10 cellular contexts compared by ENCODE assay signal in the genomic region with DNA sequence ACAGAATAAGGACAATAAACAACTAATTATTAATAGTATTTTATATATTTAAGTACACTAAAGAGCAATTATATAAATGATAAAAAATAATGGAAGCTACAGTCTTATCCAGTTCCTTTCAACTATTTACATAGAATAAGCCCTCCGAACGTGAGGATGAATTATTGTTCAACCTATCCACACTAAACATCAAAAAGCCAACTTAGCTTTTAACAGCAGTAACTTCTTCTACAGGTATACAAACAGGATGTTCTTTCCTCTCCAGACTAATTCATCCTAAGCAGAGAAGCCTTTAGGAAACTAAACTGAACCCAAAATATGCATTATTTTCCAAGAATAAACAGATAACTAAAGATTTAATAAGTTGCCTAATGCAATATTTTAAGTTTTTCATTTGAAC. TPM values are rescaled to one million over a fixed set of nuclear protein-coding genes. Genes with fewer than 3 reads are reported as not detected.
DNase-seq lines count a peak whose midpoint lies in the region; ATAC-seq and TF ChIP-seq lines count a peak whose summit lies in the region.
"Had no signal": no experiment of that assay in that cellular context is flagged by ENCODE, and none has a peak within 500 bp of the region (broad histone marks: within the 10 kb centered on the region; RNA-seq: fewer than 3 reads in every experiment).

No MANE protein-coding gene starts in this region.

- H4K20me1 ChIP-seq in PC-3 (ENCODE audit: low read length): no peaks in the 10 kb centered on the region

- CTCF ChIA-PET in CD8-positive, alpha-beta memory T cell (lab: Charles Lee): interaction anchor here (1.1 to 2.8 kb wide), 9 partner anchors 13 to 102 kb away, joined by 3 to 16 read pairs (median 6); partner anchors contain the start of gene ARMC12
- CTCF ChIA-PET in PC-3 (lab: Charles Lee): no interaction called here

- WGBS in endodermal cell (ENCODE audit: insufficient coverage in 1 of 2, insufficient read length in 1 of 2), 2 experiments: 79 to 85% methylated on average over 2 of the region's 2 CpGs
- 19 to 76% (median 25%) methylated on average over 2 of the region's 2 CpGs for WGBS in psoas muscle, 3 donors

- no peak for ATAC-seq in PC-3
- no peak for ATAC-seq in psoas muscle
- no peak for ATAC-seq in HG02840 (IDR thresholded peaks at IDR 0.05; ENCODE audit: low FRiP score, unreplicated experiment)
- no peak for ATAC-seq in HG03159 (IDR thresholded peaks at IDR 0.05; ENCODE audit: unreplicated experiment)
- ATAC-seq in GM21786 (IDR thresholded peaks at IDR 0.05; ENCODE audit: unreplicated experiment): no peak

- H3K4me1 ChIP-seq in CD8-positive, alpha-beta memory T cell (ENCODE audit: insufficient read depth, low read length): peaks cover 18% of the 10 kb centered on the region
- H3K4me1 ChIP-seq in PC-3 (ENCODE audit: insufficient read depth, low read length) (peaks cover 7% of the 10 kb centered on the region; the same call in 1 of the 2 replicates), endodermal cell (ENCODE audit: control insufficient read depth, insufficient read depth, low read length) (peaks cover 4% of the 10 kb centered on the region), psoas muscle (peaks cover 47% of the 10 kb centered on the region)

- no TSS peak for BruUV-seq in PC-3 (replicated peaks; lab: Mats Ljungman, UMichigan)

- H2AFZ ChIP-seq in PC-3 (ENCODE audit: low read length): no peak overlapping the region

- peaks cover 0 to 19% (median 0%) of the 10 kb centered on the region in 3 donors for H3K36me3 Mint-ChIP-seq in CD8-positive, alpha-beta memory T cell
- no peaks in the 10 kb centered on the region for H3K36me3 Mint-ChIP-seq in endodermal cell (ENCODE audit: low read depth)

- H3K27ac Mint-ChIP-seq in CD8-positive, alpha-beta memory T cell: peak overlapping the region in 3 of 8 donors; percentile 61 to 81 (median 64)
- no peak overlapping the region for H3K27ac Mint-ChIP-seq in endodermal cell

- H3K9me3 ChIP-seq in CD8-positive, alpha-beta memory T cell (ENCODE audit: low read length): no peaks in the 10 kb centered on the region
- H3K9me3 ChIP-seq in PC-3 (ENCODE audit: low read length) (no peaks in the 10 kb centered on the region), endodermal cell (ENCODE audit: control insufficient read depth, low read length) (no peaks in the 10 kb centered on the region), psoas muscle (no peaks in the 10 kb centered on the region)

- H3K79me2 ChIP-seq in PC-3 (ENCODE audit: low read length): peaks cover 43% of the 10 kb centered on the region

- peak overlapping the region; percentile 92 to 100 (median 97) for H3K4me3 Mint-ChIP-seq in CD8-positive, alpha-beta memory T cell
- peak overlapping the region; percentile 68 for H3K4me3 Mint-ChIP-seq in endodermal cell

- H3K9me3 Mint-ChIP-seq in CD8-positive, alpha-beta memory T cell: no peaks in the 10 kb centered on the region
- no peaks in the 10 kb centered on the region for H3K9me3 Mint-ChIP-seq in endodermal cell

- H3K36me3 ChIP-seq in CD8-positive, alpha-beta memory T cell (ENCODE audit: insufficient read depth, low read length): no peaks in the 10 kb centered on the region
- H3K36me3 ChIP-seq in PC-3 (ENCODE audit: low read depth, low read length): no peaks in the 10 kb centered on the region
- H3K36me3 ChIP-seq in endodermal cell (ENCODE audit: control insufficient read depth, insufficient read depth, low read length): no peaks in the 10 kb centered on the region
- H3K36me3 ChIP-seq in psoas muscle (ENCODE audit: insufficient read depth in 1 of 2, low read depth in 1 of 2): peaks cover 0 to 19% of the 10 kb centered on the region in 2 donors

- H3K27me3 ChIP-seq in CD8-positive, alpha-beta memory T cell (ENCODE audit: insufficient read depth, low read length, poor library complexity, severe bottlenecking): no peaks in the 10 kb centered on the region
- no peaks in the 10 kb centered on the region for H3K27me3 ChIP-seq in PC-3 (ENCODE audit: low read length)
- H3K27me3 ChIP-seq in endodermal cell (ENCODE audit: control insufficient read depth, insufficient read depth, low read length, poor library complexity, severe bottlenecking): peaks cover 12% of the 10 kb centered on the region
- H3K27me3 ChIP-seq in psoas muscle (ENCODE audit: insufficient read depth in 3 of 3, low read length in 2 of 3): no peaks in the 10 kb centered on the region

- H3K9ac ChIP-seq in PC-3 (ENCODE audit: low read length): no peak overlapping the region
- H3K9ac ChIP-seq in endodermal cell (ENCODE audit: extremely low read depth, low read length, poor library complexity, severe bottlenecking): no peak overlapping the region

- peak overlapping the region; percentile 89 for H3K4me2 ChIP-seq in PC-3 (ENCODE audit: low read length)

- no peaks in the 10 kb centered on the region for H3F3A ChIP-seq in PC-3 (ENCODE audit: low read length, unreplicated experiment)

- DNase-seq in CD8-positive, alpha-beta memory T cell: no peak
- no peak for DNase-seq in PC-3
- no peak for DNase-seq in endodermal cell
- DNase-seq in psoas muscle: no peak
- DNase-seq in NCI-H2171 treated with DMSO at 0.1 percent for 48 hours (lab: John Stamatoyannopoulos, UW): no peak
- DNase-seq: foreskin melanocyte had no signal

- peak overlapping the region; percentile 89 for H3K4me3 ChIP-seq in CD8-positive, alpha-beta memory T cell (ENCODE audit: low read length)
- H3K4me3 ChIP-seq in PC-3 (ENCODE audit: low read length) (peak overlapping the region; percentile 90), endodermal cell (ENCODE audit: low read length) (peak overlapping the region; percentile 91), psoas muscle (peak overlapping the region; percentile 85)

- POLR2A ChIA-PET in CD8-positive, alpha-beta memory T cell (lab: Charles Lee): interaction anchor here (0.6 to 2.6 kb wide), 5 partner anchors 9 to 62 kb away, joined by 4 to 15 read pairs (median 6); no protein-coding TSS in a partner anchor
- POLR2A ChIA-PET in PC-3 (lab: Charles Lee; ENCODE audit: unreplicated experiment): no interaction called here

- intact Hi-C loops in PC-3 (cut with micrococcal nuclease): loop anchor here (5.0 kb wide), 1 partner anchor 164 kb away; no protein-coding TSS in a partner anchor
- intact Hi-C loops in psoas muscle (cut with DNase I): loop anchor here in 1 of 2 donors (10.0 kb wide), 1 partner anchor 102 kb away; no protein-coding TSS in a partner anchor

- peak overlapping the region; percentile 67 for H3K27ac ChIP-seq in CD8-positive, alpha-beta memory T cell (ENCODE audit: low read depth, low read length)
- H3K27ac ChIP-seq in PC-3 (ENCODE audit: low read length) (no peak overlapping the region), endodermal cell (ENCODE audit: low read depth, low read length) (no peak overlapping the region), psoas muscle (peak overlapping the region; percentile 96)

- TF ChIP-seq CTCF in PC-3 (conservative IDR thresholded peaks at IDR 0.05; ENCODE audit: low read depth, low read length) (no peak), endodermal cell (conservative IDR thresholded peaks at IDR 0.05) (no peak), psoas muscle (IDR thresholded peaks at IDR 0.05) (no peak)

- H3K27me3 Mint-ChIP-seq in CD8-positive, alpha-beta memory T cell: no peaks in the 10 kb centered on the region
- peaks cover 10% of the 10 kb centered on the region for H3K27me3 Mint-ChIP-seq in endodermal cell (ENCODE audit: insufficient read depth)

- no peaks in the 10 kb centered on the region for H3K9me2 ChIP-seq in PC-3 (replicated peaks; ENCODE audit: low read length)

- H3K4me1 Mint-ChIP-seq in CD8-positive, alpha-beta memory T cell: peaks cover 28 to 46% (median 42%) of the 10 kb centered on the region in 3 donors
- H3K4me1 Mint-ChIP-seq in endodermal cell: peaks cover 7% of the 10 kb centered on the region

RNA-seq across cellular contexts. Expression of gene FKBP5, which starts 2.3 kb away (rescaled TPM):
- total RNA-seq in CD8-positive, alpha-beta memory T cell: 10 to 100 TPM; 55.7 to 58.8 TPM
- polyA plus RNA-seq in CD8-positive, alpha-beta memory T cell: 192 TPM
- total RNA-seq in PC-3 (2014; rRNA removed) (11.9 and 12.4 TPM in 2 replicates), endodermal cell (10 to 100 TPM; 27.0 to 53.3 TPM), psoas muscle (1,000 to 10,000 TPM in 1 of 4 donors, 100 to 1,000 TPM in 2, 10 to 100 TPM in 1; 56.5 to 1,905 (median 378) TPM)
- polyA plus RNA-seq in endodermal cell (2013, experiment 1 of 2): 22.6 TPM
- 22.4 TPM for polyA plus RNA-seq in endodermal cell (2013, experiment 2 of 2)
- 100 to 1,000 TPM; 296 to 849 (median 675) TPM for polyA plus RNA-seq in psoas muscle

RNA-seq across cellular contexts. Expression of gene ARMC12, which starts 50.4 kb away (rescaled TPM):
- total RNA-seq in CD8-positive, alpha-beta memory T cell: under 1 TPM; 0.37 to 0.38 TPM
- 0.26 TPM for polyA plus RNA-seq in CD8-positive, alpha-beta memory T cell
- total RNA-seq in PC-3 (2014; rRNA removed) (0.75 TPM in 1 of 2 replicates, not detected in the other), endodermal cell (under 1 TPM; 0.57 to 0.93 TPM), psoas muscle (under 1 TPM in 3 of 4 donors, not detected in 1; 0.36 to 0.74 (median 0.58) TPM)
- polyA plus RNA-seq in endodermal cell (2013, experiment 1 of 2): 2.4 TPM
- polyA plus RNA-seq in endodermal cell (2013, experiment 2 of 2): 1.8 TPM
- 10 to 100 TPM in 1 of 3 donors, under 1 TPM in 1, not detected in 1; 0.25 to 15.5 TPM for polyA plus RNA-seq in psoas muscle
- total RNA-seq: HT1080 had no signal

Comparison
In these comparisons a context has a peak if more than half of its experiments do, and no peak if none do; other contexts are left out.
1. H3K27ac ChIP-seq: peak in CD8-positive, alpha-beta memory T cell (single experiment) and psoas muscle (single experiment); none in PC-3 (single experiment) and endodermal cell (single experiment).
2. Peak in every context shown above with its lines, with median percentiles within 50 percentile points of each other: H3K4me3 ChIP-seq.